Comparison of ENCODE assay signal across 9 cellular contexts in genomic region chr6:22828179-22829062, GRCh38.
A peak's percentile ranks its signal among the peaks of the same experiment; 100 is the strongest.
DNase-seq lines count a peak whose midpoint lies in the region; ATAC-seq, FAIRE-seq and TF ChIP-seq lines count a peak whose summit lies in the region.
"Had no signal": no experiment of that assay in that cellular context is flagged by ENCODE, and none has a peak within 500 bp of the region (broad histone marks: within the 10 kb centered on the region; RNA-seq: fewer than 3 reads in every experiment).

No MANE protein-coding gene starts in this region.

- TF ChIP-seq EP300 in HepG2 (IDR thresholded peaks at IDR 0.05; ENCODE audit: low read depth in 2 of 2, low read length in 2 of 2) (no peak), HepG2 (CRISPR knock-in tag; IDR thresholded peaks at IDR 0.05; ENCODE audit: borderline replicate concordance) (no peak)

- BruUV-seq in HepG2 (replicated peaks; lab: Mats Ljungman, UMichigan): no TSS peak

- no peaks in the 10 kb centered on the region for H3K79me2 ChIP-seq in HepG2 (ENCODE audit: insufficient read depth, low read length)

- no peak overlapping the region for H3K4me2 ChIP-seq in HepG2 (ENCODE audit: low read depth, low read length)

- peak; percentile 72 for ATAC-seq in HepG2

- CTCF ChIA-PET in HepG2 (lab: Yijun Ruan, JAX; ENCODE audit: low intra/inter-chr PET ratio, low total read pairs): no interaction called here

- H3K27ac Mint-ChIP-seq in activated CD4-positive, alpha-beta T cell treated with anti-CD3 and anti-CD28 coated beads, Interleukin-2, amount 10 ng/mL, durations not matched to agents 24 days and 14 days: no peak overlapping the region
- H3K27ac Mint-ChIP-seq: stimulated activated naive CD8-positive, alpha-beta T cell treated with anti-CD3 and anti-CD28 coated beads, Interleukin-15, Interleukin-2, amounts not matched to agents 100 ng/mL and 50 ng/mL, for 24 hours had no signal

- POLR2A ChIA-PET in HepG2 (lab: Yijun Ruan, JAX): no interaction called here

- no peaks in the 10 kb centered on the region for H3K4me1 Mint-ChIP-seq in activated CD4-positive, alpha-beta T cell treated with anti-CD3 and anti-CD28 coated beads, Interleukin-2, amount 10 ng/mL, durations not matched to agents 24 days and 14 days

- no peaks in the 10 kb centered on the region for H4K20me1 ChIP-seq in HepG2 (ENCODE audit: insufficient read depth, low read length)

- no peaks in the 10 kb centered on the region for H3K36me3 ChIP-seq in bronchial epithelial cell (ENCODE audit: control insufficient read depth, insufficient read depth, low read length)
- H3K36me3 ChIP-seq in HepG2 (replicated peaks in 1 of 2; ENCODE audit: control insufficient read depth in 1 of 2, insufficient read depth in 2 of 2, low read length in 2 of 2): no peaks in the 10 kb centered on the region

- in situ Hi-C loops in HepG2 (cut with HindIII; ENCODE audit: extremely low pct_ligation_motif_present, low pct_unique_long_range_greater_than_20kb): no loop called here

- no peak overlapping the region for H3K4me3 Mint-ChIP-seq in activated CD4-positive, alpha-beta T cell treated with anti-CD3 and anti-CD28 coated beads, Interleukin-2, amount 10 ng/mL, durations not matched to agents 24 days and 14 days
- H3K4me3 Mint-ChIP-seq: stimulated activated naive CD8-positive, alpha-beta T cell treated with anti-CD3 and anti-CD28 coated beads, Interleukin-15, Interleukin-2, amounts not matched to agents 100 ng/mL and 50 ng/mL, for 24 hours had no signal

- TF ChIP-seq POLR2A in GM12892 (IDR thresholded peaks at IDR 0.05; ENCODE audit: low read depth, low read length) (no peak), HepG2 (IDR thresholded peaks at IDR 0.05; ENCODE audit: insufficient read depth in 1 of 2, low read depth in 2 of 2, low read length in 2 of 2) (no peak)

- H3K4me1 ChIP-seq in HepG2 (ENCODE audit: insufficient read depth, low read length): no peaks in the 10 kb centered on the region

- FAIRE-seq in GM12892 (lab: Jason Lieb, UNC) (peak; percentile 71), bronchial epithelial cell (lab: Jason Lieb, UNC) (no peak), HepG2 (lab: Jason Lieb, UNC) (no peak)

- no peaks in the 10 kb centered on the region for H3K27me3 Mint-ChIP-seq in activated CD4-positive, alpha-beta T cell treated with anti-CD3 and anti-CD28 coated beads, Interleukin-2, amount 10 ng/mL, durations not matched to agents 24 days and 14 days
- H3K27me3 Mint-ChIP-seq: stimulated activated naive CD8-positive, alpha-beta T cell treated with anti-CD3 and anti-CD28 coated beads, Interleukin-15, Interleukin-2, amounts not matched to agents 100 ng/mL and 50 ng/mL, for 24 hours had no signal

- no peaks in the 10 kb centered on the region for H3K9me3 Mint-ChIP-seq in activated CD4-positive, alpha-beta T cell treated with anti-CD3 and anti-CD28 coated beads, Interleukin-2, amount 10 ng/mL, durations not matched to agents 24 days and 14 days
- H3K9me3 Mint-ChIP-seq: stimulated activated naive CD8-positive, alpha-beta T cell treated with anti-CD3 and anti-CD28 coated beads, Interleukin-15, Interleukin-2, amounts not matched to agents 100 ng/mL and 50 ng/mL, for 24 hours had no signal

- no peak overlapping the region for H3K27ac ChIP-seq in HepG2 (ENCODE audit: extremely low read length, insufficient read depth, low read length)

- H3K27me3 ChIP-seq in bronchial epithelial cell (ENCODE audit: control insufficient read depth, insufficient read depth, low read length): no peaks in the 10 kb centered on the region
- H3K27me3 ChIP-seq in HepG2 (ENCODE audit: control insufficient read depth in 1 of 2, insufficient read depth in 2 of 2, low read length in 2 of 2): no peaks in the 10 kb centered on the region

- peaks cover 52% of the 10 kb centered on the region for H3K9me3 ChIP-seq in HepG2 (ENCODE audit: low read length)

- H3K9ac ChIP-seq in HepG2 (ENCODE audit: insufficient read depth, low read depth, low read length): no peak overlapping the region

- TF ChIP-seq RAD21 in HepG2 (CRISPR knock-in tag; IDR thresholded peaks at IDR 0.05): no peak

- H3K4me3 ChIP-seq in bronchial epithelial cell (ENCODE audit: low read depth, low read length) (peak overlapping the region; percentile 13), HepG2 (replicated peaks in 1 of 3; ENCODE audit: insufficient read depth in 1 of 3, low read depth in 2 of 3, low read length in 3 of 3) (no peak overlapping the region)

- TF ChIP-seq CTCF in bronchial epithelial cell (IDR thresholded peaks at IDR 0.05; ENCODE audit: insufficient read depth, low read length, severe bottlenecking): peak; percentile 75
- TF ChIP-seq CTCF in HepG2 (CRISPR knock-in tag; IDR thresholded peaks at IDR 0.05): peak; percentile 50

- DNase-seq in GM12892 (ENCODE audit: insufficient read length) (no peak), NCI-H446 treated with DMSO at 0.1 percent for 48 hours (lab: John Stamatoyannopoulos, UW) (peak; percentile 18), bronchial epithelial cell (ENCODE audit: low read depth) (peak; percentile 99), HepG2 (ENCODE audit: low spot score) (peak; percentile 39), DMS114 treated with DMSO at 0.1 percent for 48 hours (lab: John Stamatoyannopoulos, UW; ENCODE audit: unreplicated experiment) (no peak), NCI-H1694 (lab: John Stamatoyannopoulos, UW) (no peak), superior temporal gyrus (ENCODE audit: extremely low spot score) (no peak)
- DNase-seq in activated CD4-positive, alpha-beta T cell treated with anti-CD3 and anti-CD28 coated beads, Interleukin-2, amount 10 ng/mL, durations not matched to agents 24 days and 14 days: no peak

- H2AFZ ChIP-seq in HepG2 (ENCODE audit: low read length): no peak overlapping the region

- WGBS in HepG2 (ENCODE audit: low lambda C conversion rate): 8% methylated on average over 13 of the region's 13 CpGs

- intact Hi-C loops in HepG2 (cut with micrococcal nuclease; ENCODE audit: unreplicated experiment): loop anchor here (5.0 kb wide), 1 partner anchor 891 kb away; no protein-coding TSS in a partner anchor
- intact Hi-C loops in activated CD4-positive, alpha-beta T cell treated with anti-CD3 and anti-CD28 coated beads, Interleukin-2, amount 10 ng/mL, durations not matched to agents 24 days and 14 days (cut with micrococcal nuclease): no loop called here

- no peaks in the 10 kb centered on the region for H3K36me3 Mint-ChIP-seq in activated CD4-positive, alpha-beta T cell treated with anti-CD3 and anti-CD28 coated beads, Interleukin-2, amount 10 ng/mL, durations not matched to agents 24 days and 14 days (ENCODE audit: low read depth)

TF ChIP-seq in HepG2, 621 proteins besides CTCF, POLR2A, EP300 and RAD21:
- TF ChIP-seq SMC3 (IDR thresholded peaks at IDR 0.05; ENCODE audit: low read length): peak; percentile 29; the same call in 1 of the 2 replicates
- peak; percentile 51 for TF ChIP-seq STAG1 (CRISPR knock-in tag; IDR thresholded peaks at IDR 0.05)
- no peak for TF ChIP-seq THAP9 (CRISPR knock-in tag; IDR thresholded peaks at IDR 0.05; ENCODE audit: borderline replicate concordance)

Comparison
In these comparisons a context has a peak if more than half of its experiments do, and no peak if none do; other contexts are left out.
1. DNase-seq: peak in NCI-H446 treated with DMSO at 0.1 percent for 48 hours (single experiment), bronchial epithelial cell (single experiment) and HepG2 (single experiment); none in GM12892 (single experiment), DMS114 treated with DMSO at 0.1 percent for 48 hours (single experiment), activated CD4-positive, alpha-beta T cell treated with anti-CD3 and anti-CD28 coated beads, Interleukin-2, amount 10 ng/mL, durations not matched to agents 24 days and 14 days (single experiment), NCI-H1694 (single experiment) and superior temporal gyrus (single experiment).